14 cellular contexts compared by ENCODE assay signal in genomic region chr11:72378704-72379383, GRCh38. TPM values are rescaled to one million over a fixed set of nuclear protein-coding genes. Genes with fewer than 3 reads are reported as not detected.
DNase-seq lines count a peak whose midpoint lies in the region; ATAC-seq, FAIRE-seq and TF ChIP-seq lines count a peak whose summit lies in the region.
"Had no signal": no experiment of that assay in that cellular context is flagged by ENCODE, and none has a peak within 500 bp of the region (broad histone marks: within the 10 kb centered on the region; RNA-seq: fewer than 3 reads in every experiment).

No MANE protein-coding gene starts in this region.

- CTCF ChIA-PET in HepG2 (lab: Yijun Ruan, JAX; ENCODE audit: low intra/inter-chr PET ratio, low total read pairs), result no interaction called here

- no peaks in the 10 kb centered on the region for H4K20me1 ChIP-seq in HepG2 (ENCODE audit: insufficient read depth, low read length)

- no peak overlapping the region for H3K4me2 ChIP-seq in HepG2 (ENCODE audit: low read depth, low read length)
- H3K4me2 ChIP-seq: KMS-11 had no signal

- peak; percentile 46 to 86 (median 67) for DNase-seq in right lobe of liver
- no peak for DNase-seq in HepG2 (ENCODE audit: low spot score)
- DNase-seq in left ventricle myocardium inferior, result peak; percentile 69
- peak in 6 of 10 donors; percentile 19 to 86 (median 33) for DNase-seq in posterior cingulate gyrus
- no peak for DNase-seq in GM10266 (ENCODE audit: extremely low spot score)
- DNase-seq in GDM1 (lab: John Stamatoyannopoulos, UW), result no peak
- DNase-seq in effector CD4-positive, alpha-beta T cell, result no peak
- DNase-seq: activated naive CD8-positive, alpha-beta T cell treated with anti-CD3 and anti-CD28 coated beads for 36 hours; DMS79; NCI-H1694 treated with DMSO at 0.1 percent for 48 hours had no signal

- POLR2A ChIA-PET in HepG2 (lab: Yijun Ruan, JAX), result no interaction called here

- H3K27me3 ChIP-seq in right lobe of liver, result no peaks in the 10 kb centered on the region
- no peaks in the 10 kb centered on the region for H3K27me3 ChIP-seq in HepG2 (ENCODE audit: control insufficient read depth in 1 of 2, insufficient read depth in 2 of 2, low read length in 2 of 2)
- H3K27me3 ChIP-seq in left ventricle myocardium inferior (ENCODE audit: low read depth), result no peaks in the 10 kb centered on the region
- H3K27me3 ChIP-seq: suprapubic skin had no signal

- WGBS in right lobe of liver (ENCODE audit: insufficient coverage, low coverage, low lambda C conversion rate, missing lambda C conversion rate), result 28% methylated on average over 2 of the region's 7 CpGs
- 93% methylated on average over 3 of the region's 7 CpGs for WGBS in HepG2 (ENCODE audit: low lambda C conversion rate)

- H3K27ac ChIP-seq in right lobe of liver, result no peak overlapping the region
- no peak overlapping the region for H3K27ac ChIP-seq in HepG2 (ENCODE audit: extremely low read length, insufficient read depth, low read length)
- H3K27ac ChIP-seq in left ventricle myocardium inferior (replicated peaks), result peak overlapping the region; percentile 54
- H3K27ac ChIP-seq: KMS-11, suprapubic skin had no signal

- intact Hi-C loops in right lobe of liver (cut with DNase I) (no loop called here), HepG2 (cut with micrococcal nuclease; ENCODE audit: unreplicated experiment) (no loop called here), left ventricle myocardium inferior (cut with micrococcal nuclease) (no loop called here), posterior cingulate gyrus (cut with DNase I) (no loop called here)

- TF ChIP-seq POLR2A in right lobe of liver (IDR thresholded peaks at IDR 0.05) (no peak), HepG2 (IDR thresholded peaks at IDR 0.05; ENCODE audit: insufficient read depth in 1 of 2, low read depth in 2 of 2, low read length in 2 of 2) (no peak)

- TF ChIP-seq EP300 in HepG2 (IDR thresholded peaks at IDR 0.05; ENCODE audit: low read depth in 2 of 2, low read length in 2 of 2) (no peak), HepG2 (CRISPR knock-in tag; IDR thresholded peaks at IDR 0.05; ENCODE audit: borderline replicate concordance) (no peak)

- no peak overlapping the region for H2AFZ ChIP-seq in HepG2 (ENCODE audit: low read length)

- in situ Hi-C loops in HepG2 (cut with HindIII; ENCODE audit: extremely low pct_ligation_motif_present, low pct_unique_long_range_greater_than_20kb), result no loop called here

- H3K36me3 ChIP-seq in right lobe of liver (no peaks in the 10 kb centered on the region), HepG2 (replicated peaks in 1 of 2; ENCODE audit: control insufficient read depth in 1 of 2, insufficient read depth in 2 of 2, low read length in 2 of 2) (peaks cover 1 to 21% of the 10 kb centered on the region in 2 experiments; a peak in 3 of 5 replicates), left ventricle myocardium inferior (no peaks in the 10 kb centered on the region)
- H3K36me3 ChIP-seq: suprapubic skin had no signal

- H3K4me3 ChIP-seq in right lobe of liver (no peak overlapping the region), HepG2 (replicated peaks in 1 of 3; ENCODE audit: insufficient read depth in 1 of 3, low read depth in 2 of 3, low read length in 3 of 3) (no peak overlapping the region), left ventricle myocardium inferior (no peak overlapping the region)
- H3K4me3 ChIP-seq: suprapubic skin had no signal

- H3K4me1 ChIP-seq in right lobe of liver (no peaks in the 10 kb centered on the region), HepG2 (ENCODE audit: insufficient read depth, low read length) (peaks cover 13% of the 10 kb centered on the region), left ventricle myocardium inferior (peaks cover 24% of the 10 kb centered on the region)
- H3K4me1 ChIP-seq: suprapubic skin had no signal

- BruUV-seq in HepG2 (replicated peaks; lab: Mats Ljungman, UMichigan), result no TSS peak

- peaks cover 5% of the 10 kb centered on the region for H3K79me2 ChIP-seq in HepG2 (ENCODE audit: insufficient read depth, low read length)

- no peak for TF ChIP-seq RAD21 in HepG2 (CRISPR knock-in tag; IDR thresholded peaks at IDR 0.05)

- ATAC-seq in right lobe of liver, result peak; percentile 74 to 98 (median 78)
- no peak for ATAC-seq in HepG2
- ATAC-seq in GM21526 (IDR thresholded peaks at IDR 0.05; ENCODE audit: low FRiP score, unreplicated experiment), result no peak

- no peak overlapping the region for H3K9ac ChIP-seq in HepG2 (ENCODE audit: insufficient read depth, low read depth, low read length)
- H3K9ac ChIP-seq: KMS-11 had no signal

- FAIRE-seq in HepG2 (lab: Jason Lieb, UNC), result no peak
- FAIRE-seq: A204.1 had no signal

- no peak for TF ChIP-seq CTCF in right lobe of liver (IDR thresholded peaks at IDR 0.05)
- no peak for TF ChIP-seq CTCF in HepG2 (CRISPR knock-in tag; IDR thresholded peaks at IDR 0.05)
- TF ChIP-seq CTCF in left ventricle myocardium inferior (IDR thresholded peaks at IDR 0.05; ENCODE audit: borderline replicate concordance), result no peak
- no peak for TF ChIP-seq CTCF in GM10266 (IDR thresholded peaks at IDR 0.05; ENCODE audit: control insufficient read depth, insufficient read depth, low read depth, missing control alignments)

- no peaks in the 10 kb centered on the region for H3K9me3 ChIP-seq in right lobe of liver
- H3K9me3 ChIP-seq in HepG2 (ENCODE audit: low read length), result peaks cover 4% of the 10 kb centered on the region
- H3K9me3 ChIP-seq in left ventricle myocardium inferior (replicated peaks), result peaks cover 11% of the 10 kb centered on the region
- H3K9me3 ChIP-seq: suprapubic skin had no signal

TF ChIP-seq in HepG2, 621 proteins besides CTCF, POLR2A, EP300 and RAD21:
- TF ChIP-seq MXD4 (CRISPR knock-in tag; IDR thresholded peaks at IDR 0.05), result no peak
- TF ChIP-seq, protein P1, sequence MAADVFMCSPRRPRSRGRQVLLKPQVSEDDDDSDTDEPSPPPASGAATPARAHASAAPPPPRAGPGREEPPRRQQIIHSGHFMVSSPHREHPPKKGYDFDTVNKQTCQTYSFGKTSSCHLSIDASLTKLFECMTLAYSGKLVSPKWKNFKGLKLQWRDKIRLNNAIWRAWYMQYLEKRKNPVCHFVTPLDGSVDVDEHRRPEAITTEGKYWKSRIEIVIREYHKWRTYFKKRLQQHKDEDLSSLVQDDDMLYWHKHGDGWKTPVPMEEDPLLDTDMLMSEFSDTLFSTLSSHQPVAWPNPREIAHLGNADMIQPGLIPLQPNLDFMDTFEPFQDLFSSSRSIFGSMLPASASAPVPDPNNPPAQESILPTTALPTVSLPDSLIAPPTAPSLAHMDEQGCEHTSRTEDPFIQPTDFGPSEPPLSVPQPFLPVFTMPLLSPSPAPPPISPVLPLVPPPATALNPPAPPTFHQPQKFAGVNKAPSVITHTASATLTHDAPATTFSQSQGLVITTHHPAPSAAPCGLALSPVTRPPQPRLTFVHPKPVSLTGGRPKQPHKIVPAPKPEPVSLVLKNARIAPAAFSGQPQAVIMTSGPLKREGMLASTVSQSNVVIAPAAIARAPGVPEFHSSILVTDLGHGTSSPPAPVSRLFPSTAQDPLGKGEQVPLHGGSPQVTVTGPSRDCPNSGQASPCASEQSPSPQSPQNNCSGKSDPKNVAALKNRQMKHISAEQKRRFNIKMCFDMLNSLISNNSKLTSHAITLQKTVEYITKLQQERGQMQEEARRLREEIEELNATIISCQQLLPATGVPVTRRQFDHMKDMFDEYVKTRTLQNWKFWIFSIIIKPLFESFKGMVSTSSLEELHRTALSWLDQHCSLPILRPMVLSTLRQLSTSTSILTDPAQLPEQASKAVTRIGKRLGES (CRISPR knock-in tag; IDR thresholded peaks at IDR 0.05; ENCODE audit: borderline replicate concordance), result no peak

RNA-seq across cellular contexts. Expression of gene CLPB, which starts 55.5 kb away (rescaled TPM):
- total RNA-seq in right lobe of liver (10 to 100 TPM; 17.5 to 35.5 (median 23.4) TPM), HepG2 (2016; rRNA removed; fragmentation: Illumina TruSeq; extraction: Trizol) (22.0 and 29.5 TPM in 2 replicates), left ventricle myocardium inferior (20.5 TPM)
- 3.9 and 4.4 TPM in 2 replicates for total RNA-seq in HepG2 (2016; cell fraction: cytosol; rRNA removed; fragmentation: Illumina TruSeq; extraction: Trizol; ENCODE audit: low read depth)
- 20.1 and 28.8 TPM in 2 replicates for total RNA-seq in HepG2 (2016; cell fraction: insoluble cytoplasmic fraction; rRNA removed; fragmentation: Illumina TruSeq; extraction: Trizol)
- total RNA-seq in HepG2 (2016; cell fraction: membrane; rRNA removed; fragmentation: Illumina TruSeq; extraction: Trizol), result 7.9 and 8.5 TPM in 2 replicates
- 24.4 and 27.6 TPM in 2 replicates for total RNA-seq in HepG2 (2016; cell fraction: nucleus; rRNA removed; fragmentation: Illumina TruSeq; extraction: Trizol)
- polyA plus RNA-seq in HepG2 (2011; rRNA removed), result 11.8 and 15.6 TPM in 2 replicates
- 10.2 and 14.3 TPM in 2 replicates for polyA plus RNA-seq in HepG2 (2011; cell fraction: cytosol; rRNA removed)
- polyA plus RNA-seq in HepG2 (2011; cell fraction: nucleus; rRNA removed), result 19.1 and 25.1 TPM in 2 replicates
- polyA plus RNA-seq in HepG2 (2012), result 12.8 and 16.8 TPM in 2 replicates
- 3.4 and 4.0 TPM in 2 replicates for polyA plus RNA-seq in HepG2 (2016; cell fraction: cytosol; fragmentation: Illumina TruSeq; extraction: Trizol; ENCODE audit: low read depth)
- 13.3 and 16.1 TPM in 2 replicates for polyA plus RNA-seq in HepG2 (2016; cell fraction: insoluble cytoplasmic fraction; fragmentation: Illumina TruSeq; extraction: Trizol; ENCODE audit: low read depth)
- 4.9 and 5.7 TPM in 2 replicates for polyA plus RNA-seq in HepG2 (2016; cell fraction: membrane; fragmentation: Illumina TruSeq; extraction: Trizol; ENCODE audit: low read depth)
- polyA plus RNA-seq in HepG2 (2016; cell fraction: nucleus; fragmentation: Illumina TruSeq; extraction: Trizol; ENCODE audit: insufficient read depth, low read depth), result 19.8 and 22.4 TPM in 2 replicates
- polyA minus RNA-seq in HepG2 (2011; rRNA and poly(A)+ RNA removed; ENCODE audit: low replicate concordance), result 46.3 and 159 TPM in 2 replicates
- 15.1 and 19.1 TPM in 2 replicates for polyA minus RNA-seq in HepG2 (2011; cell fraction: cytosol; rRNA and poly(A)+ RNA removed)
- 22.1 and 24.0 TPM in 2 replicates for polyA minus RNA-seq in HepG2 (2011; cell fraction: nucleus; rRNA and poly(A)+ RNA removed)

Comparison
In these comparisons a context has a peak if more than half of its experiments do, and no peak if none do; other contexts are left out.
1. ATAC-seq: peak in right lobe of liver (4 of 4); none in HepG2 (single experiment) and GM21526 (single experiment).
2. DNase-seq: peak in right lobe of liver (3 of 3), left ventricle myocardium inferior (single experiment) and posterior cingulate gyrus (6 of 10); none in HepG2 (single experiment), GM10266 (single experiment), GDM1 (single experiment) and effector CD4-positive, alpha-beta T cell (single experiment).